8 cellular contexts compared by ENCODE assay signal in the genomic region with DNA sequence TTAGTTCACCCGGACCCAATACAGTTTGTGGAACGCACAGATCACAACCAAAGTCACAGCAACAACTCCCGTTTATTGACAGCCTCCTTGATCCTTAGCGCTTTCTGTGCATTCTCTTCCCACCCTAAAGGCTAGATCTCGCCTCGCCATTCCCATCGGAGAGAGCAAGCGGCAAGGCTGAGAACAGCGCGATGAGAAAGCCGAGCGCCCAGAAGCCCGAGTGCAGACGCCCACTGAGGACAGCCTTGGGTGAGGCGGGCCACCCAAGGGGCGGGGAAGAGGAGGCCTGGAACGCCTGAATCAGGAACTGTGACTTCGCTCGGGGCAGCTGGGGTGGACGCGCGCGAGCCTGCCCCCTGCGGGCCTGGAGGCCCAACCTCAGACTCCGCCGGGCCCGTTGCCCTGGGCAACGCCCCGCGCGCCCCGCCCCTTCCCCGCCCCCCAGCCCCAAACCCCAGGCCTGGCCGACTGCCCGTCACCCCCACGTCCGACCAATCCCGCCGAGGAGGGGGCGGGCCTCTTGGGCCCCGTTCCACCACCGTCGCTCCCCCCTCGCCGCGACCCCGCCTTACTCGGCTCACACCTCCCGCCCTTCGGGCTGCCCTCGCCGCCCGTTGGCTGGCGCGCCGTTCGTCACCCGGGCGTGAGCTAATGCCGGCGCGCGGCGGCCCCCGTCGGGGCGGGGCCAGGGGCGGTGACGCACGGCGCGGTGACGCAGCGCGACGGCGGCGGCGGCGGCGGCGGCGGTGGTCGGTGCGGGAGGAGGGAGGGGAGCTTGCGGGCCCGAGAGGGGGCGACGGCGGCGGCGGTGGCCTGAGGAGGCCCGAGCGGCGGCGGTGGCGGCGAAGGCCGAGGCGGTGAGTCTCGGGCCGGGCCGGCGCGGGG. TPM values are rescaled to one million over a fixed set of nuclear protein-coding genes. Genes with fewer than 3 reads are reported as not detected.
A peak's percentile ranks its signal among the peaks of the same experiment; 100 is the strongest.
DNase-seq lines count a peak whose midpoint lies in the region; ATAC-seq and TF ChIP-seq lines count a peak whose summit lies in the region.

A gene with protein sequence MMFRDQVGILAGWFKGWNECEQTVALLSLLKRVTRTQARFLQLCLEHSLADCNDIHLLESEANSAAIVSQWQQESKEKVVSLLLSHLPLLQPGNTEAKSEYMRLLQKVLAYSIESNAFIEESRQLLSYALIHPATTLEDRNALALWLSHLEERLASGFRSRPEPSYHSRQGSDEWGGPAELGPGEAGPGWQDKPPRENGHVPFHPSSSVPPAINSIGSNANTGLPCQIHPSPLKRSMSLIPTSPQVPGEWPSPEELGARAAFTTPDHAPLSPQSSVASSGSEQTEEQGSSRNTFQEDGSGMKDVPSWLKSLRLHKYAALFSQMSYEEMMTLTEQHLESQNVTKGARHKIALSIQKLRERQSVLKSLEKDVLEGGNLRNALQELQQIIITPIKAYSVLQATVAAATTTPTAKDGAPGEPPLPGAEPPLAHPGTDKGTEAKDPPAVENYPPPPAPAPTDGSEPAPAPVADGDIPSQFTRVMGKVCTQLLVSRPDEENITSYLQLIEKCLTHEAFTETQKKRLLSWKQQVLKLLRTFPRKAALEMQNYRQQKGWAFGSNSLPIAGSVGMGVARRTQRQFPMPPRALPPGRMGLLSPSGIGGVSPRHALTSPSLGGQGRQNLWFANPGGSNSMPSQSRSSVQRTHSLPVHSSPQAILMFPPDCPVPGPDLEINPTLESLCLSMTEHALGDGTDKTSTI (plus strand): TSS at position 702 of the 885 bp plus-strand sequence. CDS start 14,473 bp downstream, outside the sequence.

- H3K9ac ChIP-seq in PC-3 (ENCODE audit: low read length) (peak within 1 kb of the TSS; percentile 90), mucosa of stomach (ENCODE audit: low read length) (peak within 1 kb of the TSS; percentile 79)

- H2AFZ ChIP-seq in PC-3 (ENCODE audit: low read length): peak within 1 kb of the TSS; percentile 89

- H3K79me2 ChIP-seq in PC-3 (ENCODE audit: low read length): peaks cover 47% of the 10 kb centered on the region

- BruUV-seq in PC-3 (replicated peaks; lab: Mats Ljungman, UMichigan): TSS peak; percentile 76

- no peaks in the 10 kb centered on the region; the same call in 1 of the 2 replicates for H3K36me3 ChIP-seq in PC-3 (ENCODE audit: low read depth, low read length)
- no peaks in the 10 kb centered on the region for H3K36me3 ChIP-seq in mucosa of stomach (ENCODE audit: control insufficient read depth, insufficient read depth, low read length)

- CTCF ChIA-PET in PC-3 (lab: Charles Lee): no interaction called here

- peak; percentile 81 for ATAC-seq in GM21619 (IDR thresholded peaks at IDR 0.05; ENCODE audit: unreplicated experiment)
- peak; percentile 89 for ATAC-seq in PC-3

- H3K27me3 ChIP-seq in PC-3 (ENCODE audit: low read length) (no peaks in the 10 kb centered on the region), mucosa of stomach (ENCODE audit: control insufficient read depth, insufficient read depth, low read length) (no peaks in the 10 kb centered on the region)

- peak; percentile 96 for TF ChIP-seq POLR2A in erythroblast (IDR thresholded peaks at IDR 0.05; ENCODE audit: low read length)

- H4K20me1 ChIP-seq in PC-3 (ENCODE audit: low read length): no peaks in the 10 kb centered on the region

- H3K9me2 ChIP-seq in PC-3 (replicated peaks; ENCODE audit: low read length): no peaks in the 10 kb centered on the region

- intact Hi-C loops in PC-3 (cut with micrococcal nuclease): no loop called here

- TF ChIP-seq CTCF in PC-3 (conservative IDR thresholded peaks at IDR 0.05; ENCODE audit: low read depth, low read length): peak; percentile 41

- H3K4me1 ChIP-seq in PC-3 (ENCODE audit: insufficient read depth, low read length) (peaks cover 12% of the 10 kb centered on the region), mucosa of stomach (ENCODE audit: control insufficient read depth, insufficient read depth, low read length) (peaks cover 20% of the 10 kb centered on the region)

- no peak within 1 kb of the TSS for H3K27ac ChIP-seq in PC-3 (ENCODE audit: low read length)

- peak within 1 kb of the TSS; percentile 91 for H3K4me2 ChIP-seq in PC-3 (ENCODE audit: low read length)

- POLR2A ChIA-PET in PC-3 (lab: Charles Lee; ENCODE audit: unreplicated experiment): interaction anchor here (0.6 to 0.7 kb wide), 3 partner anchors 56 to 349 kb away, joined by 3 to 4 read pairs (median 3); no protein-coding TSS in a partner anchor

- H3K9me3 ChIP-seq in PC-3 (ENCODE audit: low read length) (no peaks in the 10 kb centered on the region), mucosa of stomach (ENCODE audit: control insufficient read depth, low read length) (no peaks in the 10 kb centered on the region)

- no peaks in the 10 kb centered on the region for H3F3A ChIP-seq in PC-3 (ENCODE audit: low read length, unreplicated experiment)

- H3K4me3 ChIP-seq in Jurkat, Clone E6-1 (ENCODE audit: low read length): peak within 1 kb of the TSS; percentile 96
- H3K4me3 ChIP-seq in PC-3 (ENCODE audit: low read length) (peak within 1 kb of the TSS; percentile 79), mucosa of stomach (ENCODE audit: low read length) (peak within 1 kb of the TSS; percentile 76)

- peak; percentile 99 for DNase-seq in DMS53 treated with DMSO at 0.1 percent for 48 hours (lab: John Stamatoyannopoulos, UW; ENCODE audit: unreplicated experiment)
- peak; percentile 97 for DNase-seq in Jurkat, Clone E6-1 (ENCODE audit: low read depth, low spot score)
- DNase-seq in PC-3: peak; percentile 94
- DNase-seq in activated T-cell treated with anti-CD3 and anti-CD28 coated beads, Interleukin-2, amount 50 U/mL, for 1 hour: peak; percentile 99
- peak; percentile 100 for DNase-seq in erythroblast (lab: John Stamatoyannopoulos, UW)
- peak; percentile 98 for DNase-seq in stimulated activated CD8-positive, alpha-beta memory T cell treated with anti-CD3 and anti-CD28 coated beads, Interleukin-7, amount 100 ng/mL, for 1 hour (ENCODE audit: low read depth in 2 of 2)

RNA-seq across cellular contexts. Expression of the gene that starts here (rescaled TPM):
- polyA plus RNA-seq in Jurkat, Clone E6-1 (2012; ENCODE audit: insufficient read depth, insufficient read length): 49.7 TPM
- 80.4 and 93.8 TPM in 2 replicates for total RNA-seq in PC-3 (2014; rRNA removed)
